In genomic region chr10:94439275-94439861, GRCh38 we compare ENCODE assay signal across 10 cellular contexts. TPM values are rescaled to one million over a fixed set of nuclear protein-coding genes. Genes with fewer than 3 reads are reported as not detected.
DNase-seq lines count a peak whose midpoint lies in the region; ATAC-seq and TF ChIP-seq lines count a peak whose summit lies in the region.
"Had no signal": no experiment of that assay in that cellular context is flagged by ENCODE, and none has a peak within 500 bp of the region (broad histone marks: within the 10 kb centered on the region; RNA-seq: fewer than 3 reads in every experiment).

No MANE protein-coding gene starts in this region.

- no peaks in the 10 kb centered on the region for H3K36me3 ChIP-seq in mesendoderm (ENCODE audit: control insufficient read depth, insufficient read depth, low read length)
- H3K36me3 ChIP-seq in BE2C: no peaks in the 10 kb centered on the region

- H3K79me2 ChIP-seq in mesendoderm (ENCODE audit: control insufficient read depth, insufficient read depth, low read length): no peaks in the 10 kb centered on the region

- H3K27me3 ChIP-seq in dorsolateral prefrontal cortex: no peaks in the 10 kb centered on the region
- H3K27me3 ChIP-seq in mesendoderm (ENCODE audit: insufficient read depth, low read length, poor library complexity): no peaks in the 10 kb centered on the region
- H3K27me3 ChIP-seq in BE2C: no peaks in the 10 kb centered on the region

- H4K8ac ChIP-seq in mesendoderm (ENCODE audit: low read depth, low read length): no peak overlapping the region

- H3K4ac ChIP-seq in mesendoderm (ENCODE audit: low read depth, low read length): no peak overlapping the region

- H3K4me1 ChIP-seq in mesendoderm (ENCODE audit: control insufficient read depth, low read depth, low read length): no peaks in the 10 kb centered on the region
- no peaks in the 10 kb centered on the region; the same call in 1 of the 2 replicates for H3K4me1 ChIP-seq in BE2C

- DNase-seq in ELF-1 (ENCODE audit: low read depth, low spot score): peak; percentile 11
- peak; percentile 35 to 36 for DNase-seq in Kasumi-1 (lab: John Stamatoyannopoulos, UW)
- no peak for DNase-seq in dorsolateral prefrontal cortex
- DNase-seq in mesendoderm: peak; percentile 40
- DNase-seq in cerebellar nuclear complex (lab: John Stamatoyannopoulos, UW): no peak
- no peak for DNase-seq in BE2C
- DNase-seq in NCI-H187 (lab: John Stamatoyannopoulos, UW): no peak
- DNase-seq: effector CD8-positive, alpha-beta T cell; NCI-H1694 had no signal

- H3K4me2 ChIP-seq in mesendoderm (ENCODE audit: low read length): no peak overlapping the region

- H3K56ac ChIP-seq in mesendoderm (ENCODE audit: low read length): no peak overlapping the region

- no peaks in the 10 kb centered on the region for H3K9me3 ChIP-seq in BE2C

- H3K18ac ChIP-seq in mesendoderm (ENCODE audit: low read length): no peak overlapping the region

- no peak overlapping the region for H4K5ac ChIP-seq in mesendoderm (ENCODE audit: low read length)

- H3K23ac ChIP-seq in mesendoderm (ENCODE audit: low read length): no peak overlapping the region

- H3K79me1 ChIP-seq in mesendoderm (ENCODE audit: low read length): peaks cover 1% of the 10 kb centered on the region

- H2BK15ac ChIP-seq in mesendoderm (replicated peaks; ENCODE audit: low read depth): no peak overlapping the region

- intact Hi-C loops in dorsolateral prefrontal cortex (cut with DNase I): loop anchor here in 1 of 2 donors (5.0 kb wide), 1 partner anchor 37 kb away; the partner anchor contains the start of gene TBC1D12

- H3K27ac ChIP-seq in dorsolateral prefrontal cortex (peak overlapping the region in 18 of 59 donors; percentile 1 to 63 (median 22)), mesendoderm (ENCODE audit: low read depth, low read length) (no peak overlapping the region)

- WGBS in mesendoderm (ENCODE audit: extremely low coverage, insufficient coverage, low lambda C conversion rate): no CpG with 5 or more reads among the region's 4 CpGs

- peak in 30 of 56 donors; percentile 9 to 59 (median 27) for TF ChIP-seq CTCF in dorsolateral prefrontal cortex (IDR thresholded peaks at IDR 0.05 in 54 of 56, conservative IDR thresholded peaks at IDR 0.05 in 2 of 56; ENCODE audit: low read depth in 1 of 56, partially characterized antibody in 56 of 56)
- no peak for TF ChIP-seq CTCF in BE2C (IDR thresholded peaks at IDR 0.05; ENCODE audit: low read depth, low read length)

- no peak overlapping the region for H2BK5ac ChIP-seq in mesendoderm (ENCODE audit: low read length)

- no peak overlapping the region for H3K9ac ChIP-seq in mesendoderm (ENCODE audit: low read length)

- no peak overlapping the region for H2AK5ac ChIP-seq in mesendoderm (ENCODE audit: low read length)

- ATAC-seq in GM21576 (IDR thresholded peaks at IDR 0.05; ENCODE audit: unreplicated experiment): no peak

- H2BK120ac ChIP-seq in mesendoderm (ENCODE audit: low read depth, low read length): no peak overlapping the region

- peak overlapping the region in 1 of 59 donors; percentile 6 for H3K4me3 ChIP-seq in dorsolateral prefrontal cortex
- no peak overlapping the region for H3K4me3 ChIP-seq in mesendoderm (ENCODE audit: low read length)
- H3K4me3 ChIP-seq in BE2C (ENCODE audit: low read depth, low read length): no peak overlapping the region

RNA-seq across cellular contexts. Expression of gene TBC1D12, which starts 37.0 kb away (rescaled TPM):
- 10 to 100 TPM; 13.7 to 84.3 (median 27.5) TPM for total RNA-seq in dorsolateral prefrontal cortex
- 2.5 TPM for polyA plus RNA-seq in mesendoderm (2013, experiment 1 of 2)
- polyA plus RNA-seq in mesendoderm (2013, experiment 2 of 2): 2.0 TPM
- 3.9 TPM for polyA plus RNA-seq in BE2C (2012; ENCODE audit: insufficient read depth, insufficient read length, low read depth)

Comparison
In these comparisons a context has a peak if more than half of its experiments do, and no peak if none do; other contexts are left out.
1. DNase-seq: peak in ELF-1 (single experiment), Kasumi-1 (2 of 2) and mesendoderm (single experiment); none in dorsolateral prefrontal cortex (0 of 10), cerebellar nuclear complex (0 of 2), BE2C (single experiment) and NCI-H187 (0 of 2).